21 cellular contexts compared by ENCODE assay signal in genomic region chr12:115049617-115050016, GRCh38.
"Had no signal": no experiment of that assay in that cellular context is flagged by ENCODE, and none has a peak within 500 bp of the region (broad histone marks: within the 10 kb centered on the region; RNA-seq: fewer than 3 reads in every experiment).

No MANE protein-coding gene starts in this region.

- H3K9me3 Mint-ChIP-seq: neural progenitor cell, type B pancreatic cell had no signal

- H3K27me3 Mint-ChIP-seq: activated CD4-positive, alpha-beta memory T cell treated with anti-CD3 and anti-CD28 coated beads for 36 hours; activated naive CD8-positive, alpha-beta T cell treated with anti-CD3 and anti-CD28 coated beads for 36 hours; central memory CD8-positive, alpha-beta T cell; effector memory CD8-positive, alpha-beta T cell had no signal

- H3K4me3 Mint-ChIP-seq: activated CD4-positive, alpha-beta memory T cell treated with anti-CD3 and anti-CD28 coated beads for 36 hours; activated naive CD8-positive, alpha-beta T cell treated with anti-CD3 and anti-CD28 coated beads for 36 hours; activated T-cell treated with anti-CD3 and anti-CD28 coated beads, Interleukin-2, amount 50 U/mL, for 4 hours; central memory CD8-positive, alpha-beta T cell; effector memory CD8-positive, alpha-beta T cell; mesothelial cell of epicardium; neural progenitor cell; type B pancreatic cell had no signal

- H3K9me3 ChIP-seq: ascending aorta, ovary, suprapubic skin had no signal

- H3K4me1 ChIP-seq: ascending aorta, foreskin keratinocyte, heart left ventricle, suprapubic skin had no signal

- H3K27me3 ChIP-seq: ascending aorta, heart left ventricle, neural progenitor cell, ovary, suprapubic skin had no signal

- H3K27ac Mint-ChIP-seq: activated CD4-positive, alpha-beta memory T cell treated with anti-CD3 and anti-CD28 coated beads for 36 hours; activated naive CD8-positive, alpha-beta T cell treated with anti-CD3 and anti-CD28 coated beads for 36 hours; effector memory CD8-positive, alpha-beta T cell; mesothelial cell of epicardium; neural progenitor cell; type B pancreatic cell had no signal

- H3K36me3 Mint-ChIP-seq: activated CD4-positive, alpha-beta memory T cell treated with anti-CD3 and anti-CD28 coated beads for 36 hours; activated naive CD8-positive, alpha-beta T cell treated with anti-CD3 and anti-CD28 coated beads for 36 hours; neural progenitor cell; type B pancreatic cell had no signal

- H3K27ac ChIP-seq: ascending aorta, foreskin keratinocyte, heart left ventricle, neural progenitor cell, ovary, suprapubic skin had no signal

- FAIRE-seq: islet of Langerhans had no signal

- H3K36me3 ChIP-seq: ascending aorta, heart left ventricle, neural progenitor cell, ovary, suprapubic skin had no signal

- ATAC-seq: activated T-cell treated with anti-CD3 and anti-CD28 coated beads, Interleukin-2, amount 50 U/mL, for 4 hours; effector memory CD8-positive, alpha-beta T cell; foreskin keratinocyte; heart left ventricle; left ventricle myocardium superior; stimulated activated naive CD8-positive, alpha-beta T cell treated with anti-CD3 and anti-CD28 coated beads, Interleukin-15, Interleukin-2, amounts not matched to agents 100 U/mL and 50 U/mL, for 24 hours had no signal

- H3K4me3 ChIP-seq: ascending aorta, heart left ventricle, neural progenitor cell, ovary, suprapubic skin had no signal

- H3K9ac ChIP-seq: neural progenitor cell had no signal

- DNase-seq: activated CD4-positive, alpha-beta memory T cell treated with anti-CD3 and anti-CD28 coated beads for 36 hours; activated CD4-positive, alpha-beta T cell treated with anti-CD3 and anti-CD28 coated beads for 1 hour; activated gamma-delta T cell; activated naive CD8-positive, alpha-beta T cell treated with anti-CD3 and anti-CD28 coated beads for 36 hours; activated T-cell treated with anti-CD3 and anti-CD28 coated beads, Interleukin-2, amount 50 U/mL, for 4 hours; effector memory CD8-positive, alpha-beta T cell; erythroblast; foreskin keratinocyte; heart left ventricle; left ventricle myocardium superior; ovary; stimulated activated CD4-positive, alpha-beta T cell treated with anti-CD3 and anti-CD28 coated beads, Interleukin-4, amount 100 ng/mL, for 1 hour; stimulated activated CD8-positive, alpha-beta memory T cell treated with anti-CD3 and anti-CD28 coated beads, Interleukin-4, amount 100 ng/mL, for 48 hours; stimulated activated naive CD8-positive, alpha-beta T cell treated with anti-CD3 and anti-CD28 coated beads, Interleukin-15, Interleukin-2, amounts not matched to agents 100 U/mL and 50 U/mL, for 24 hours had no signal

- H3K4me1 Mint-ChIP-seq: activated naive CD8-positive, alpha-beta T cell treated with anti-CD3 and anti-CD28 coated beads for 36 hours; central memory CD8-positive, alpha-beta T cell; neural progenitor cell had no signal
